In the genomic region with DNA sequence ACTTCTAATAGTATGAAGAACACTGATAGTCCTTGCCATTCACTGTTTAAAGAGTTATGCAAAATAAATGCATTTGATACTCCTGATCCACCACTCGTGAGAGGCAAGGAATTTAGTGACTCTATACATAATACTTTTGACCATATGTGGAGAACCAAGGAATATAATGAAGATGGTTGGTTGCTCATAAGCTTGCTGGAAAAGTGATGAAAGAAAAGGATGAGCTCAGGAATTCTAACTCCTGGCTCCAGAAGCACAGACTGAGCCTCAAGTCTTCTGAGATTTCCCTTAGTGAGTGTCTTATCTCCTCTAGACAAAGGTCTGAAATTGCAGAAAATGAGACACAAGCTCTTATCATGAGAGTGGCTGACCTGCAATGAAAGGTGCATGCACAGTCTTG, we compare ENCODE assay signal across 20 cellular contexts.
"Had no signal": no experiment of that assay in that cellular context is flagged by ENCODE, and none has a peak within 500 bp of the region (broad histone marks: within the 10 kb centered on the region; RNA-seq: fewer than 3 reads in every experiment).

No MANE protein-coding gene starts in this region.

- H3K27ac ChIP-seq: gastrocnemius medialis, heart right ventricle, parathyroid adenoma, prostate gland, right lobe of liver, tibial artery, upper lobe of left lung, uterus had no signal

- DNase-seq: effector CD4-positive, alpha-beta T cell; endodermal cell; erythroblast; gastrocnemius medialis; heart right ventricle; hypothalamus; kidney glomerular epithelial cell; mammary epithelial cell; naive thymus-derived CD4-positive, alpha-beta T cell; nephron progenitor cell; retina; right lobe of liver; stimulated activated CD4-positive, alpha-beta T cell treated with anti-CD3 and anti-CD28 coated beads, Interleukin-4, amount 100 ng/mL, for 1 hour; stimulated activated CD8-positive, alpha-beta memory T cell treated with anti-CD3 and anti-CD28 coated beads, Interleukin-4, amount 100 ng/mL, for 48 hours; tibial artery; upper lobe of left lung; uterus had no signal

- H3K9me3 ChIP-seq: gastrocnemius medialis, heart right ventricle, prostate gland, right lobe of liver, tibial artery, upper lobe of left lung, uterus had no signal

- H3K4me1 ChIP-seq: gastrocnemius medialis, heart right ventricle, parathyroid adenoma, prostate gland, right lobe of liver, tibial artery, upper lobe of left lung, uterus had no signal

- H3K4me3 ChIP-seq: gastrocnemius medialis, heart right ventricle, prostate gland, right lobe of liver, tibial artery, upper lobe of left lung, uterus had no signal

- H3K79me2 ChIP-seq: parathyroid adenoma had no signal

- H3K36me3 ChIP-seq: gastrocnemius medialis, heart right ventricle, prostate gland, right lobe of liver, tibial artery, upper lobe of left lung, uterus had no signal

- H3K9ac ChIP-seq: parathyroid adenoma had no signal

- H2AFZ ChIP-seq: parathyroid adenoma had no signal

- H3K27me3 ChIP-seq: gastrocnemius medialis, heart right ventricle, right lobe of liver, tibial artery, upper lobe of left lung, uterus had no signal

- ATAC-seq: gastrocnemius medialis; heart right ventricle; naive thymus-derived CD4-positive, alpha-beta T cell; right lobe of liver; stimulated activated effector memory CD8-positive, alpha-beta T cell treated with anti-CD3 and anti-CD28 coated beads, Interleukin-12 subunit alpha, Interleukin-12 subunit beta, amount 100 ng/mL, for 72 hours had no signal
